9 cellular contexts compared by ENCODE assay signal in the genomic region with DNA sequence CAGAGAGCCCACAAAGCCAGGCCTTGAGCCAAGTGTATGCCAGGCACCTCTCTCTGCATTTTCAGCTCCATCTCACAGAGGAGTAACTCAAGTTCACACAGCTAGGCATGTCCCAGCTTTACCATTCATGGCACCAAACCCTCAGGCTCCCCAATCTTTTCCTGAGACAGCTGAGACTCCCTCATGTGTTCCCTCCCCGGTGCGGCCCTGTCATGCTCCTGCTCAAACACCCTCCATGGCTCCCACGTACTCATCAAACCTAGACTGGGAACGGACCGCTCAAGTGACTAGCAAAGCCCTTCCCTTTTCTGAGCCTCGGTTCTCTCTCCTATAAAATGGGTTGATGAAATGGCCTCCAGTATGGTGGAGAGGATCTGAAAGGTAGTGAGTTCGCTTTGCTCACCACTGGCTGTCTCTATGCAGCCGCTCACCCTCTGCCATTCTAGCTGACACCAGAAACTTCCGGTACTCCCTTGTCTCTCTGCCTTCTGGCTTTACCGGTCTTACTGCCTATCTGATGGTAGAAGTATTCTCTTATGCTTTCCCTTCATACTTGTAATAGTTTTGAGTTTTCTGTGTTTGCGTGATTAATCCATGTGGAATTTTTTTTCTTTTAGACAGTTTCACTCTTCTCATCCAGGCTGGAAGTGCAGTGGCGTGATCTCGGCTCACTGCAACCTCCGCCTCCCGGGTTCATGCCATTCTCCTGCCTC. TPM values are rescaled to one million over a fixed set of nuclear protein-coding genes. Genes with fewer than 3 reads are reported as not detected.
DNase-seq lines count a peak whose midpoint lies in the region; ATAC-seq and TF ChIP-seq lines count a peak whose summit lies in the region.
"Had no signal": no experiment of that assay in that cellular context is flagged by ENCODE, and none has a peak within 500 bp of the region (broad histone marks: within the 10 kb centered on the region; RNA-seq: fewer than 3 reads in every experiment).

No MANE protein-coding gene starts in this region.

- peak; percentile 81 for DNase-seq in BJ (ENCODE audit: low read depth)
- peak; percentile 40 for DNase-seq in RPMI7951 (ENCODE audit: low read depth)
- peak; percentile 3 for DNase-seq in epithelial cell of proximal tubule (ENCODE audit: low read depth)
- DNase-seq in osteocyte (ENCODE audit: extremely low spot score, unreplicated experiment), result no peak
- no peak for DNase-seq in activated gamma-delta T cell (lab: John Stamatoyannopoulos, UW)
- no peak for DNase-seq in H7
- no peak for DNase-seq in mucosa of gallbladder (ENCODE audit: low spot score)
- DNase-seq: caudate nucleus had no signal

- TF ChIP-seq CTCF in BJ (IDR thresholded peaks at IDR 0.05; ENCODE audit: insufficient read depth, low read depth, low read length) (no peak), epithelial cell of proximal tubule (conservative IDR thresholded peaks at IDR 0.05; ENCODE audit: low read depth, low read length) (no peak), osteocyte (IDR thresholded peaks at IDR 0.05) (no peak)

- no peaks in the 10 kb centered on the region for H3K27me3 ChIP-seq in BJ (ENCODE audit: control insufficient read depth, insufficient read depth, low read length)
- no peaks in the 10 kb centered on the region for H3K27me3 ChIP-seq in H7 (ENCODE audit: control insufficient read depth, insufficient read depth, low read length)

- no peaks in the 10 kb centered on the region for H3K27me3 Mint-ChIP-seq in osteocyte (ENCODE audit: unreplicated experiment)

- no peak for ATAC-seq in HG02623 (IDR thresholded peaks at IDR 0.05; ENCODE audit: unreplicated experiment)

- peaks cover 11% of the 10 kb centered on the region for H3K36me3 Mint-ChIP-seq in osteocyte (ENCODE audit: unreplicated experiment)

- H3K4me1 Mint-ChIP-seq in osteocyte (ENCODE audit: unreplicated experiment), result peaks cover 34% of the 10 kb centered on the region

- H3K4me3 Mint-ChIP-seq in osteocyte (ENCODE audit: unreplicated experiment), result peak overlapping the region; percentile 68

- H3K9me3 Mint-ChIP-seq in osteocyte (ENCODE audit: unreplicated experiment), result no peaks in the 10 kb centered on the region

- no peaks in the 10 kb centered on the region; the same call in 1 of the 2 replicates for H3K36me3 ChIP-seq in BJ (ENCODE audit: control insufficient read depth, insufficient read depth, low read length)
- no peaks in the 10 kb centered on the region for H3K36me3 ChIP-seq in H7 (replicated peaks; ENCODE audit: control insufficient read depth, insufficient read depth, low read length)

- H3K4me3 ChIP-seq in BJ (ENCODE audit: low read depth, low read length), result no peak overlapping the region
- no peak overlapping the region for H3K4me3 ChIP-seq in epithelial cell of proximal tubule (ENCODE audit: low read depth, low read length)
- no peak overlapping the region for H3K4me3 ChIP-seq in H7 (ENCODE audit: insufficient read depth, low read depth, low read length)

- H3K27ac Mint-ChIP-seq in osteocyte (ENCODE audit: unreplicated experiment), result peak overlapping the region; percentile 92

- CTCF ChIA-PET in BJ (lab: Yijun Ruan, JAX), result interaction anchor here (0.9 to 2.7 kb wide), 5 partner anchors 27 to 82 kb away, joined by 3 to 10 read pairs (median 4); no protein-coding TSS in a partner anchor

- POLR2A ChIA-PET in BJ (lab: Charles Lee), result interaction anchor here (0.6 to 0.7 kb wide), 3 partner anchors 9 to 247 kb away, joined by 3 to 9 read pairs (median 8); no protein-coding TSS in a partner anchor

RNA-seq across cellular contexts. Expression of gene SLC44A2, which starts 7.8 kb away (rescaled TPM):
- 78.0 and 114 TPM in 2 replicates for polyA plus RNA-seq in BJ (2011; rRNA removed)
- 69.7 and 71.1 TPM in 2 replicates for polyA minus RNA-seq in BJ (2011; rRNA and poly(A)+ RNA removed)
- 16.5 and 21.1 TPM in 2 replicates for total RNA-seq in RPMI7951 (2014; rRNA removed; shearing (Covaris generic))
- total RNA-seq in epithelial cell of proximal tubule, result 48.5 and 52.0 TPM in 2 replicates
- total RNA-seq in osteocyte, result 225 and 233 TPM in 2 replicates
- 39.4 and 43.0 TPM in 2 replicates for total RNA-seq in H7 (2014; rRNA removed; shearing (Covaris generic))
- total RNA-seq in mucosa of gallbladder, result 223 TPM

RNA-seq across cellular contexts. Expression of gene AP1M2, which starts 30.5 kb away (rescaled TPM):
- not detected in 2 replicates for polyA plus RNA-seq in BJ (2011; rRNA removed)
- not detected in 2 replicates for polyA minus RNA-seq in BJ (2011; rRNA and poly(A)+ RNA removed)
- 0.49 and 2.5 TPM in 2 replicates for total RNA-seq in RPMI7951 (2014; rRNA removed; shearing (Covaris generic))
- 39.7 and 47.2 TPM in 2 replicates for total RNA-seq in epithelial cell of proximal tubule
- total RNA-seq in osteocyte, result not detected in 2 replicates
- 16.4 and 23.7 TPM in 2 replicates for total RNA-seq in H7 (2014; rRNA removed; shearing (Covaris generic))
- 88.3 TPM for total RNA-seq in mucosa of gallbladder

RNA-seq across cellular contexts. Expression of gene ILF3, which starts 36.6 kb away (rescaled TPM):
- 99.0 and 148 TPM in 2 replicates for polyA plus RNA-seq in BJ (2011; rRNA removed)
- 74.9 and 75.6 TPM in 2 replicates for polyA minus RNA-seq in BJ (2011; rRNA and poly(A)+ RNA removed)
- total RNA-seq in RPMI7951 (2014; rRNA removed; shearing (Covaris generic)), result 102 and 107 TPM in 2 replicates
- total RNA-seq in epithelial cell of proximal tubule (125 and 208 TPM in 2 replicates), osteocyte (223 and 231 TPM in 2 replicates), mucosa of gallbladder (162 TPM)
- 354 and 378 TPM in 2 replicates for total RNA-seq in H7 (2014; rRNA removed; shearing (Covaris generic))

RNA-seq across cellular contexts. Expression of gene CDKN2D, which starts 48.8 kb away (rescaled TPM):
- 8.7 and 15.5 TPM in 2 replicates for polyA plus RNA-seq in BJ (2011; rRNA removed)
- polyA minus RNA-seq in BJ (2011; rRNA and poly(A)+ RNA removed), result 2.8 and 5.5 TPM in 2 replicates
- 32.9 and 58.4 TPM in 2 replicates for total RNA-seq in RPMI7951 (2014; rRNA removed; shearing (Covaris generic))
- total RNA-seq in epithelial cell of proximal tubule (5.1 and 17.1 TPM in 2 replicates), osteocyte (9.4 and 13.0 TPM in 2 replicates), mucosa of gallbladder (6.2 TPM)
- 4.7 and 5.6 TPM in 2 replicates for total RNA-seq in H7 (2014; rRNA removed; shearing (Covaris generic))

RNA-seq across cellular contexts. Expression of gene KRI1, which starts 51.8 kb away (rescaled TPM):
- polyA plus RNA-seq in BJ (2011; rRNA removed), result 8.4 and 10.0 TPM in 2 replicates
- 4.3 and 5.4 TPM in 2 replicates for polyA minus RNA-seq in BJ (2011; rRNA and poly(A)+ RNA removed)
- total RNA-seq in RPMI7951 (2014; rRNA removed; shearing (Covaris generic)), result 10.1 and 12.1 TPM in 2 replicates
- 16.7 and 18.2 TPM in 2 replicates for total RNA-seq in epithelial cell of proximal tubule
- 29.0 and 29.3 TPM in 2 replicates for total RNA-seq in osteocyte
- total RNA-seq in H7 (2014; rRNA removed; shearing (Covaris generic)), result 19.3 and 21.6 TPM in 2 replicates
- 21.1 TPM for total RNA-seq in mucosa of gallbladder

Comparison
In these comparisons a context has a peak if more than half of its experiments do, and no peak if none do; other contexts are left out.
1. DNase-seq: peak in BJ (single experiment), RPMI7951 (single experiment) and epithelial cell of proximal tubule (single experiment); none in osteocyte (single experiment), activated gamma-delta T cell (single experiment), H7 (single experiment) and mucosa of gallbladder (single experiment).